In the genomic region with DNA sequence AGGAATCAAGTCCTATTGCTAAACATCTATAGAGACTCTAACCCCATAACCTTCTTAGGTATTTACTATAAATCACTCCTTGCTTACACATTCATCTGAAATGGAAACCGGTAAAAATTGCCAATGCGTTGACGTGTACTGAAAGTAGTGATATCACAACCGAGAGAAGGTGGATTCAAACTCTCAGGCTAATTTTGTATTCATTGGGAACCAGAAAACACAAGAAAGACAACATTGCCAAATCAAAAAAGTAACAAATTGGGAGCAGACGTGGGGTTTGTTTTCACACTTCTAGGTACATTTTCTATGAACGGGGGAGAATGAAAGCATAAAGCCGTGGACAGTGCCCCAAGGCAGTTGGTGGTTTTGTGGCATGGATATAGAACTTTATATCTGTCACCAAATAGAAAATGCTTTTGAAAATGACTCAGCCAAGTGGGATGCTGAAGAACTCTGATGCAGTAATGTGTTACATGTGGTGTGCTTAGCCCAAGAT, we compare ENCODE assay signal across 9 cellular contexts.
DNase-seq lines count a peak whose midpoint lies in the region; ATAC-seq, FAIRE-seq and TF ChIP-seq lines count a peak whose summit lies in the region.
"Had no signal": no experiment of that assay in that cellular context is flagged by ENCODE, and none has a peak within 500 bp of the region (broad histone marks: within the 10 kb centered on the region; RNA-seq: fewer than 3 reads in every experiment).

No MANE protein-coding gene starts in this region.

- no peaks in the 10 kb centered on the region for H3K27me3 ChIP-seq in esophagus squamous epithelium

- peaks cover 0 to 38% (median 11%) of the 10 kb centered on the region in 3 donors for H3K4me1 ChIP-seq in esophagus squamous epithelium

- ATAC-seq in T-helper 17 cell (peak; percentile 41), HG03108 (IDR thresholded peaks at IDR 0.05; ENCODE audit: unreplicated experiment) (no peak)
- ATAC-seq: GM23338 had no signal

- H3K4me3 ChIP-seq in esophagus squamous epithelium: no peak overlapping the region
- H3K4me3 ChIP-seq: GM23338 had no signal

- TF ChIP-seq POLR2A in H54 (IDR thresholded peaks at IDR 0.05; ENCODE audit: low read depth, low read length) (no peak), esophagus squamous epithelium (IDR thresholded peaks at IDR 0.05) (no peak)

- H3K27ac Mint-ChIP-seq in T-helper 17 cell: no peak overlapping the region
- H3K27ac Mint-ChIP-seq: GM23338 had no signal

- peaks cover 8% of the 10 kb centered on the region for H3K27me3 Mint-ChIP-seq in T-helper 17 cell

- FAIRE-seq in H54 (lab: Jason Lieb, UNC): peak; percentile 90

- TF ChIP-seq CTCF in esophagus squamous epithelium (IDR thresholded peaks at IDR 0.05): no peak

- DNase-seq in EL (peak; percentile 78), H54 (ENCODE audit: insufficient read length, low spot score) (no peak), T-helper 17 cell (no peak), middle frontal gyrus (ENCODE audit: extremely low spot score, low spot score) (peak; percentile 3), NOMO-1 (lab: John Stamatoyannopoulos, UW; ENCODE audit: unreplicated experiment in 2 of 2) (no peak), esophagus squamous epithelium (lab: John Stamatoyannopoulos, UW) (no peak), COR-L47 (lab: John Stamatoyannopoulos, UW) (no peak)

- 65 to 67% methylated on average over 7 of the region's 7 CpGs for WGBS in esophagus squamous epithelium, 2 donors

- peak overlapping the region; percentile 74 for H3K4me3 Mint-ChIP-seq in T-helper 17 cell
- H3K4me3 Mint-ChIP-seq: GM23338 had no signal

- H3K9me3 ChIP-seq in T-helper 17 cell (ENCODE audit: control insufficient read depth, low read length, poor library complexity, severe bottlenecking): no peaks in the 10 kb centered on the region
- H3K9me3 ChIP-seq in esophagus squamous epithelium: no peaks in the 10 kb centered on the region

- intact Hi-C loops in esophagus squamous epithelium (cut with DNase I): no loop called here

- H3K4me1 Mint-ChIP-seq in T-helper 17 cell: peaks cover 18% of the 10 kb centered on the region
- H3K4me1 Mint-ChIP-seq: GM23338 had no signal

- H3K36me3 Mint-ChIP-seq in T-helper 17 cell (ENCODE audit: low read depth): no peaks in the 10 kb centered on the region

- H3K27ac ChIP-seq in esophagus squamous epithelium: peak overlapping the region in 2 of 4 donors; percentile 32 to 54

- H3K36me3 ChIP-seq in esophagus squamous epithelium: no peaks in the 10 kb centered on the region

Comparison
In these comparisons a context has a peak if more than half of its experiments do, and no peak if none do; other contexts are left out.
1. DNase-seq: peak in EL (single experiment) and middle frontal gyrus (single experiment); none in H54 (single experiment), T-helper 17 cell (0 of 3), NOMO-1 (0 of 2), esophagus squamous epithelium (single experiment) and COR-L47 (single experiment).